13 cellular contexts compared by ENCODE assay signal in genomic region chr2:219578811-219579210, GRCh38. TPM values are rescaled to one million over a fixed set of nuclear protein-coding genes. Genes with fewer than 3 reads are reported as not detected.
DNase-seq lines count a peak whose midpoint lies in the region; ATAC-seq and TF ChIP-seq lines count a peak whose summit lies in the region.
"Had no signal": no experiment of that assay in that cellular context is flagged by ENCODE, and none has a peak within 500 bp of the region (broad histone marks: within the 10 kb centered on the region; RNA-seq: fewer than 3 reads in every experiment).

No MANE protein-coding gene starts in this region.

- H3K4me3 ChIP-seq in AG10803 (ENCODE audit: low read length) (no peak overlapping the region), left lung (no peak overlapping the region)
- H3K4me3 ChIP-seq: transverse colon had no signal

- no peaks in the 10 kb centered on the region for H3K9me3 ChIP-seq in left lung
- H3K9me3 ChIP-seq: neutrophil, transverse colon had no signal

- intact Hi-C loops in left lung (cut with DNase I) = no loop called here
- intact Hi-C loops in left cardiac atrium (cut with DNase I) = no loop called here

- H3K36me3 ChIP-seq in left lung = no peaks in the 10 kb centered on the region
- H3K36me3 ChIP-seq: neutrophil, transverse colon had no signal

- DNase-seq in AG10803 (ENCODE audit: low read depth) (peak; percentile 57), OCI-M1 (lab: John Stamatoyannopoulos, UW) (peak; percentile 44), left lung (no peak), retina (no peak), left cardiac atrium (no peak)
- DNase-seq: activated CD8-positive, alpha-beta memory T cell treated with anti-CD3 and anti-CD28 coated beads for 24 hours; activated naive CD4-positive, alpha-beta T cell treated with anti-CD3 and anti-CD28 coated beads for 36 hours; left colon; stimulated activated CD4-positive, alpha-beta T cell treated with anti-CD3 and anti-CD28 coated beads, Interleukin-12 subunit alpha, Interleukin-12 subunit beta, amount 100 ng/mL, for 4 hours; transverse colon had no signal

- peak overlapping the region in 1 of 2 donors; percentile 48 for H3K27ac ChIP-seq in left lung
- H3K27ac ChIP-seq: neutrophil, transverse colon had no signal

- H3K4me1 ChIP-seq in left lung = no peaks in the 10 kb centered on the region
- H3K4me1 ChIP-seq: transverse colon had no signal

- ATAC-seq in left lung (peak; percentile 48), HG03045 (IDR thresholded peaks at IDR 0.05; ENCODE audit: unreplicated experiment) (no peak), left cardiac atrium (no peak)
- ATAC-seq: left colon had no signal

- peaks cover 0 to 20% of the 10 kb centered on the region in 2 donors for H3K27me3 ChIP-seq in left lung

- TF ChIP-seq CTCF in AG10803 (conservative IDR thresholded peaks at IDR 0.05; ENCODE audit: low read length) (no peak), left lung (IDR thresholded peaks at IDR 0.05) (no peak)

RNA-seq across cellular contexts. Expression of gene INHA, which starts 6.7 kb away (rescaled TPM):
- total RNA-seq in left lung = under 1 TPM; 0.37 to 0.44 TPM
- total RNA-seq in left cardiac atrium = 10 to 100 TPM in 1 of 2 donors, 1 to 10 TPM in 1; 2.2 to 16.2 TPM
- total RNA-seq: A673; activated naive CD4-positive, alpha-beta T cell treated with anti-CD3 and anti-CD28 coated beads for 36 hours; left colon; transverse colon had no signal

RNA-seq across cellular contexts. Expression of gene OBSL1, which starts 7.5 kb away (rescaled TPM):
- total RNA-seq in left lung = 10 to 100 TPM; 43.4 to 65.0 TPM
- 100 to 1,000 TPM; 121 to 187 TPM for total RNA-seq in left cardiac atrium

RNA-seq across cellular contexts. Expression of gene STK11IP, which starts 18.8 kb away (rescaled TPM):
- 10 to 100 TPM; 25.1 to 30.3 TPM for total RNA-seq in left lung
- 10 to 100 TPM; 12.4 to 14.1 TPM for total RNA-seq in left cardiac atrium

RNA-seq across cellular contexts. Expression of gene TMEM198, which starts 35.0 kb away (rescaled TPM):
- total RNA-seq in left lung (1 to 10 TPM; 2.9 to 3.5 TPM), left cardiac atrium (1 to 10 TPM; 3.2 to 4.1 TPM)

RNA-seq across cellular contexts. Expression of gene CHPF, which starts 35.2 kb away (rescaled TPM):
- total RNA-seq in left lung (100 to 1,000 TPM in 1 of 2 donors, 10 to 100 TPM in 1; 61.6 to 114 TPM), left cardiac atrium (100 to 1,000 TPM in 1 of 2 donors, 10 to 100 TPM in 1; 72.4 to 113 TPM)

Comparison
In these comparisons a context has a peak if more than half of its experiments do, and no peak if none do; other contexts are left out.
1. DNase-seq: peak in AG10803 (single experiment) and OCI-M1 (single experiment); none in left lung (0 of 2), retina (single experiment) and left cardiac atrium (single experiment).